Comparison of ENCODE assay signal across 17 cellular contexts in genomic region chr1:180096584-180097318, GRCh38. TPM values are rescaled to one million over a fixed set of nuclear protein-coding genes. Genes with fewer than 3 reads are reported as not detected.
A peak's percentile ranks its signal among the peaks of the same experiment; 100 is the strongest.
DNase-seq lines count a peak whose midpoint lies in the region; ATAC-seq, FAIRE-seq and TF ChIP-seq lines count a peak whose summit lies in the region.
"Had no signal": no experiment of that assay in that cellular context is flagged by ENCODE, and none has a peak within 500 bp of the region (broad histone marks: within the 10 kb centered on the region; RNA-seq: fewer than 3 reads in every experiment).

No MANE protein-coding gene starts in this region.

- H4K12ac ChIP-seq in trophoblast cell (ENCODE audit: low read depth, low read length) = no peak overlapping the region

- no peak overlapping the region for H3K18ac ChIP-seq in trophoblast cell (ENCODE audit: low read length)

- H3K79me2 ChIP-seq in trophoblast cell (ENCODE audit: control insufficient read depth, insufficient read depth, low read length, poor library complexity) = no peaks in the 10 kb centered on the region

- no peak overlapping the region for H3K9ac ChIP-seq in trophoblast cell (ENCODE audit: low read length)
- H3K9ac ChIP-seq: BLaER1 had no signal

- H3K36me3 ChIP-seq in trophoblast cell (ENCODE audit: control insufficient read depth in 1 of 2, insufficient read depth in 2 of 2, low read length in 2 of 2) (peaks cover 7 to 16% of the 10 kb centered on the region in 2 experiments), vagina (peaks cover 0 to 52% of the 10 kb centered on the region in 2 donors)

- no peak overlapping the region for H2AFZ ChIP-seq in trophoblast cell (ENCODE audit: insufficient read depth, low read length, poor library complexity)

- no peak overlapping the region for H2AK5ac ChIP-seq in trophoblast cell (ENCODE audit: low read length)

- no peak overlapping the region for H2BK120ac ChIP-seq in trophoblast cell (ENCODE audit: insufficient read depth, low read length, poor library complexity)

- peak; percentile 96 to 99 for DNase-seq in trophoblast cell
- DNase-seq in vagina (ENCODE audit: extremely low spot score in 2 of 2) = no peak
- no peak for DNase-seq in DMS 273 (lab: John Stamatoyannopoulos, UW; ENCODE audit: unreplicated experiment)
- no peak for DNase-seq in urothelium cell line (ENCODE audit: low spot score)
- no peak for DNase-seq in posterior cingulate gyrus
- DNase-seq: CD8-positive, alpha-beta memory T cell; HFFc6; MM.1S; NCI-H1105; NCI-H1694 treated with DMSO at 0.1 percent for 48 hours; NCI-H446 treated with DMSO at 0.1 percent for 48 hours; NCI-H748 treated with DMSO at 0.1 percent for 48 hours had no signal

- H3K27me3 ChIP-seq in trophoblast cell (ENCODE audit: insufficient read depth, low read length) = no peaks in the 10 kb centered on the region
- H3K27me3 ChIP-seq in vagina = no peaks in the 10 kb centered on the region
- H3K27me3 ChIP-seq: BLaER1 had no signal

- intact Hi-C loops in vagina (cut with DNase I) = no loop called here
- intact Hi-C loops in posterior cingulate gyrus (cut with DNase I) = no loop called here

- H3K23ac ChIP-seq in trophoblast cell (ENCODE audit: low read length) = no peak overlapping the region

- H3K4me2 ChIP-seq in trophoblast cell (ENCODE audit: low read length) = no peak overlapping the region
- H3K4me2 ChIP-seq: BLaER1 had no signal

- no peak overlapping the region for H2BK5ac ChIP-seq in trophoblast cell (ENCODE audit: low read depth, low read length, poor library complexity)

- H3K79me1 ChIP-seq in trophoblast cell (ENCODE audit: low read length) = no peaks in the 10 kb centered on the region

- TF ChIP-seq CTCF in vagina (IDR thresholded peaks at IDR 0.05) = no peak

- ATAC-seq in esophagus mucosa = peak; percentile 80
- ATAC-seq: Panc1, Right ventricle myocardium inferior had no signal

- H2BK12ac ChIP-seq in trophoblast cell (ENCODE audit: low read length) = no peak overlapping the region

- H3K14ac ChIP-seq in trophoblast cell (ENCODE audit: low read length) = no peak overlapping the region

- H4K91ac ChIP-seq in trophoblast cell (ENCODE audit: low read depth, low read length) = no peak overlapping the region

- H3K4me1 ChIP-seq in trophoblast cell (ENCODE audit: control insufficient read depth in 1 of 2, insufficient read depth in 2 of 2, low read length in 2 of 2) = no peaks in the 10 kb centered on the region
- no peaks in the 10 kb centered on the region for H3K4me1 ChIP-seq in vagina

- no peak for TF ChIP-seq POLR2A in vagina (IDR thresholded peaks at IDR 0.05)

- H3K27ac ChIP-seq in trophoblast cell (ENCODE audit: low read depth, low read length) = no peak overlapping the region
- peak overlapping the region; percentile 49 for H3K27ac ChIP-seq in vagina
- H3K27ac ChIP-seq: BLaER1 had no signal

- FAIRE-seq in TTC549 (lab: Jason Lieb, UNC) (peak; percentile 55), urothelium cell line (lab: Jason Lieb, UNC) (no peak)

- WGBS in trophoblast cell (ENCODE audit: extremely low coverage, insufficient coverage, insufficient read length) = 100% methylated on average over 1 of the region's 4 CpGs

- H3K4ac ChIP-seq in trophoblast cell (ENCODE audit: low read depth, low read length) = no peak overlapping the region

- H3K9me3 ChIP-seq in trophoblast cell (ENCODE audit: insufficient read depth, low read depth, low read length) (no peaks in the 10 kb centered on the region), vagina (no peaks in the 10 kb centered on the region)
- H3K9me3 ChIP-seq: BLaER1 had no signal

- no peak overlapping the region for H3K4me3 ChIP-seq in trophoblast cell (ENCODE audit: low read depth, low read length)
- no peak overlapping the region for H3K4me3 ChIP-seq in vagina
- H3K4me3 ChIP-seq: BLaER1 had no signal

- H4K8ac ChIP-seq in trophoblast cell (ENCODE audit: low read depth, low read length) = no peak overlapping the region

RNA-seq across cellular contexts. Expression of gene QSOX1, which starts 57.9 kb away (rescaled TPM):
- total RNA-seq in esophagus mucosa (116 TPM), vagina (103 TPM)
- 89.3 and 101 TPM in 2 replicates for polyA plus RNA-seq in trophoblast cell (2013)

Comparison
In these comparisons a context has a peak if more than half of its experiments do, and no peak if none do; other contexts are left out.
1. DNase-seq: peak in trophoblast cell (2 of 2); none in vagina (0 of 2), DMS 273 (single experiment), urothelium cell line (single experiment) and posterior cingulate gyrus (0 of 10).